17 cellular contexts compared by ENCODE assay signal in the genomic region with DNA sequence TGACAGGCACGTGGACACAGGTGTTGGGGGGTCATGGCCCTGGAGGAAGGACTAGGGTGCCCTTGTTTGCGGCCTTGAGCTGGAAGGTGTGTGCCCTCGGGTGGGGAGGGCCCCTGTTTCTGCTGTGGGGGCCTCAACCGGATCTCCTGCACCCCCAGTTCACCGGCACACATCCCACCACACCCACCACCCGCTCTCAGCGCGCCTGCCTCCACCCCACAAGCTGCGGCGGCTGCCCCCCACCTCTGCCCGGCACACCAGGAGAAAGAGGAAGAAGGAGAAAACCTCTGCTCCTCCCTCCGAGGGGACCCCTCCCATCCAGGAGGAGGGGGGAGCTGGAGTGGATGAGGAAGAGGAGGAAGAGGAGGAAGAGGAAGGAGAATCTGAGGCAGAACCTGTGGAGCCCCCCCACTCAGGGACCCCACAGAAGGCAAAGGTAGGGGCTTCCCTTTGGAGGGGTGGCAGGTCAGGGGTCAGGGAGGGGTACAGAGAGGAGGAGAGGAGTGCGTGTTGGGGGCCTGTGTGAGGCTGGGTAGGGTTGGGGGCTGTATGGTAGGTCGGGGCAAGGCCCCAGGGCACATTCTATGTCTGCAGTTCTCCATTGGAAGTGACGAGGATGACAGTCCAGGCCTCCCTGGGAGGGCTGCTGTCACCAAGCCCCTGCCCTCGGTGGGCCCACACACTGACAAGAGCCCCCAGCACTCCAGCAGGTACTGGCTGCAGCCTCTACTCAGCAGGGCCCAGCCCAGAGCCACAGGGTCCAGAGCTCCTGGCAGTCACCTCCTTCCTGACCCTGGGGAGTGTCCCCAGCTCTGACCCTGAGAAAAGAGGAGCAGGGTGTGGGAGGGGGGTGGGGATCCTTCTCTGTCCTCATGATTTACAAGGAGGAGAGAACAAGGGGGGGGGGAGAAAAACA. TPM values are rescaled to one million over a fixed set of nuclear protein-coding genes. Genes with fewer than 3 reads are reported as not detected.
A peak's percentile ranks its signal among the peaks of the same experiment; 100 is the strongest.
DNase-seq lines count a peak whose midpoint lies in the region; ATAC-seq and TF ChIP-seq lines count a peak whose summit lies in the region.
"Had no signal": no experiment of that assay in that cellular context is flagged by ENCODE, and none has a peak within 500 bp of the region (broad histone marks: within the 10 kb centered on the region; RNA-seq: fewer than 3 reads in every experiment).

No MANE protein-coding gene starts in this region.

- no peaks in the 10 kb centered on the region for H3K4me1 ChIP-seq in HEK293 (ENCODE audit: control insufficient read depth, insufficient read depth, low read length)

- peaks cover 0 to 16% of the 10 kb centered on the region in 2 experiments; a peak in 1 of 3 replicates for H3K36me3 ChIP-seq in HEK293 (ENCODE audit: control insufficient read depth in 2 of 2, insufficient read depth in 1 of 2, low read length in 2 of 2)
- H3K36me3 ChIP-seq: esophagus squamous epithelium had no signal

- H3K9me3 ChIP-seq in HEK293 (ENCODE audit: control insufficient read depth, insufficient read depth, low read depth, low read length), result no peaks in the 10 kb centered on the region
- H3K9me3 ChIP-seq: esophagus squamous epithelium, mucosa of descending colon had no signal

- DNase-seq in SKM-1 (lab: John Stamatoyannopoulos, UW; ENCODE audit: unreplicated experiment), result peak; percentile 40
- DNase-seq in left ventricle myocardium superior, result peak; percentile 52
- DNase-seq in posterior vena cava (ENCODE audit: low spot score), result peak; percentile 63
- no peak for DNase-seq in G401 (ENCODE audit: low spot score)
- DNase-seq in omental fat pad (ENCODE audit: low spot score), result no peak
- DNase-seq in NCI-H146 treated with DMSO at 0.1 percent for 48 hours (lab: John Stamatoyannopoulos, UW; ENCODE audit: unreplicated experiment), result no peak
- DNase-seq: activated CD4-positive, alpha-beta T cell treated with anti-CD3 and anti-CD28 coated beads, Interleukin-2, amount 10 ng/mL, durations not matched to agents 7 days and 5 days; activated T-cell treated with anti-CD3 and anti-CD28 coated beads for 4 hours; DND-41; esophagus squamous epithelium; NCI-H187; NCI-H446 treated with DMSO at 0.1 percent for 48 hours; stimulated activated naive CD4-positive, alpha-beta T cell had no signal

- TF ChIP-seq CTCF in HEK293 (tag by site-specific recombination; IDR thresholded peaks at IDR 0.05) (no peak), omental fat pad (IDR thresholded peaks at IDR 0.05) (no peak)

- no peak overlapping the region for H3K4me3 ChIP-seq in HEK293 (ENCODE audit: low read depth, low read length)
- H3K4me3 ChIP-seq: mucosa of descending colon had no signal

- no peak overlapping the region for H3K27ac ChIP-seq in HEK293 (ENCODE audit: extremely low read depth, low read depth, low read length)
- H3K27ac ChIP-seq: esophagus squamous epithelium, parathyroid adenoma had no signal

- intact Hi-C loops in left ventricle myocardium superior (cut with micrococcal nuclease), result no loop called here
- intact Hi-C loops in posterior vena cava (cut with DNase I), result no loop called here

- ATAC-seq in left ventricle myocardium superior (peak; percentile 2), omental fat pad (ENCODE audit: low FRiP score) (no peak), HG02973 (IDR thresholded peaks at IDR 0.05; ENCODE audit: unreplicated experiment) (no peak)
- ATAC-seq: mucosa of descending colon had no signal

- CTCF ChIA-PET in HEK293 (lab: Yijun Ruan, JAX), result interaction anchor here (0.6 to 1.8 kb wide), 5 partner anchors 10 to 70 kb away, joined by 3 to 6 read pairs (median 3); no protein-coding TSS in a partner anchor

- POLR2A ChIA-PET in HEK293 (lab: Yijun Ruan, JAX), result no interaction called here

- in situ Hi-C loops in G401 (cut with HindIII; ENCODE audit: low sequenced_read_pairs), result no loop called here

TF ChIP-seq in HEK293, 187 proteins besides CTCF, POLR2A, EP300 and RAD21 (continues in another document):
- TF ChIP-seq, protein P1, sequence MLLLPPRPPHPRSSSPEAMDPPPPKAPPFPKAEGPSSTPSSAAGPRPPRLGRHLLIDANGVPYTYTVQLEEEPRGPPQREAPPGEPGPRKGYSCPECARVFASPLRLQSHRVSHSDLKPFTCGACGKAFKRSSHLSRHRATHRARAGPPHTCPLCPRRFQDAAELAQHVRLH (tag by site-specific recombination; IDR thresholded peaks at IDR 0.05), result no peak
- TF ChIP-seq RBAK (tag by site-specific recombination; IDR thresholded peaks at IDR 0.05), result no peak
- TF ChIP-seq ZFP69B (tag by site-specific recombination; IDR thresholded peaks at IDR 0.05), result peak; percentile 32; the same call in 1 of the 2 replicates
- TF ChIP-seq, protein P2, sequence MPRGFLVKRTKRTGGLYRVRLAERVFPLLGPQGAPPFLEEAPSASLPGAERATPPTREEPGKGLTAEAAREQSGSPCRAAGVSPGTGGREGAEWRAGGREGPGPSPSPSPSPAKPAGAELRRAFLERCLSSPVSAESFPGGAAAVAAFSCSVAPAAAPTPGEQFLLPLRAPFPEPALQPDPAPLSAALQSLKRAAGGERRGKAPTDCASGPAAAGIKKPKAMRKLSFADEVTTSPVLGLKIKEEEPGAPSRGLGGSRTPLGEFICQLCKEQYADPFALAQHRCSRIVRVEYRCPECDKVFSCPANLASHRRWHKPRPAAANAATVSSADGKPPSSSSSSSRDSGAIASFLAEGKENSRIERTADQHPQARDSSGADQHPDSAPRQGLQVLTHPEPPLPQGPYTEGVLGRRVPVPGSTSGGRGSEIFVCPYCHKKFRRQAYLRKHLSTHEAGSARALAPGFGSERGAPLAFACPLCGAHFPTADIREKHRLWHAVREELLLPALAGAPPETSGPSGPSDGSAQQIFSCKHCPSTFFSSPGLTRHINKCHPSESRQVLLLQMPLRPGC (tag by site-specific recombination; IDR thresholded peaks at IDR 0.05), result no peak
- TF ChIP-seq MEIS1 (CRISPR knock-in tag; IDR thresholded peaks at IDR 0.05; ENCODE audit: borderline replicate concordance), result no peak
- TF ChIP-seq, protein P3, sequence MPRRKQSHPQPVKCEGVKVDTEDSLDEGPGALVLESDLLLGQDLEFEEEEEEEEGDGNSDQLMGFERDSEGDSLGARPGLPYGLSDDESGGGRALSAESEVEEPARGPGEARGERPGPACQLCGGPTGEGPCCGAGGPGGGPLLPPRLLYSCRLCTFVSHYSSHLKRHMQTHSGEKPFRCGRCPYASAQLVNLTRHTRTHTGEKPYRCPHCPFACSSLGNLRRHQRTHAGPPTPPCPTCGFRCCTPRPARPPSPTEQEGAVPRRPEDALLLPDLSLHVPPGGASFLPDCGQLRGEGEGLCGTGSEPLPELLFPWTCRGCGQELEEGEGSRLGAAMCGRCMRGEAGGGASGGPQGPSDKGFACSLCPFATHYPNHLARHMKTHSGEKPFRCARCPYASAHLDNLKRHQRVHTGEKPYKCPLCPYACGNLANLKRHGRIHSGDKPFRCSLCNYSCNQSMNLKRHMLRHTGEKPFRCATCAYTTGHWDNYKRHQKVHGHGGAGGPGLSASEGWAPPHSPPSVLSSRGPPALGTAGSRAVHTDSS (tag by site-specific recombination; IDR thresholded peaks at IDR 0.05), result peak; percentile 89
- TF ChIP-seq, protein P4, sequence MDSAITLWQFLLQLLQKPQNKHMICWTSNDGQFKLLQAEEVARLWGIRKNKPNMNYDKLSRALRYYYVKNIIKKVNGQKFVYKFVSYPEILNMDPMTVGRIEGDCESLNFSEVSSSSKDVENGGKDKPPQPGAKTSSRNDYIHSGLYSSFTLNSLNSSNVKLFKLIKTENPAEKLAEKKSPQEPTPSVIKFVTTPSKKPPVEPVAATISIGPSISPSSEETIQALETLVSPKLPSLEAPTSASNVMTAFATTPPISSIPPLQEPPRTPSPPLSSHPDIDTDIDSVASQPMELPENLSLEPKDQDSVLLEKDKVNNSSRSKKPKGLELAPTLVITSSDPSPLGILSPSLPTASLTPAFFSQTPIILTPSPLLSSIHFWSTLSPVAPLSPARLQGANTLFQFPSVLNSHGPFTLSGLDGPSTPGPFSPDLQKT (IDR thresholded peaks at IDR 0.05; ENCODE audit: borderline replicate concordance, low read depth, low read length), result no peak
- TF ChIP-seq ZNF692 (tag by site-specific recombination; IDR thresholded peaks at IDR 0.05), result 0 out of 2 replicates have a peak, but pooled peaks have one; percentile 37

RNA-seq across cellular contexts. Expression of gene SLC4A3, which starts 1.8 kb away (rescaled TPM):
- total RNA-seq in left ventricle myocardium superior, result 456 TPM
- 10 to 100 TPM in 1 of 2 donors, 1 to 10 TPM in 1; 6.2 to 10.1 TPM for total RNA-seq in posterior vena cava
- total RNA-seq in G401 (2014; rRNA removed; shearing (Covaris generic)), result 4.1 and 5.0 TPM in 2 replicates
- total RNA-seq in omental fat pad, result 10 to 100 TPM in 2 of 4 donors, 1 to 10 TPM in 2; 5.2 to 15.8 (median 8.6) TPM
- total RNA-seq: activated CD4-positive, alpha-beta T cell treated with anti-CD3 and anti-CD28 coated beads, Interleukin-2, amount 10 ng/mL, durations not matched to agents 7 days and 5 days had no signal

RNA-seq across cellular contexts. Expression of gene STK11IP, which starts 31.6 kb away (rescaled TPM):
- total RNA-seq in left ventricle myocardium superior, result 14.0 TPM
- 10 to 100 TPM; 18.6 to 22.4 TPM for total RNA-seq in posterior vena cava
- 22.8 and 35.2 TPM in 2 replicates for total RNA-seq in G401 (2014; rRNA removed; shearing (Covaris generic))
- 10 to 100 TPM in 2 of 4 donors, 1 to 10 TPM in 2; 9.1 to 22.4 (median 13.0) TPM for total RNA-seq in omental fat pad

RNA-seq across cellular contexts. Expression of gene INHA, which starts 57.1 kb away (rescaled TPM):
- total RNA-seq in left ventricle myocardium superior (1.5 TPM), posterior vena cava (under 1 TPM in 1 of 2 donors, not detected in 1; 0.37 TPM), omental fat pad (1 to 10 TPM in 1 of 4 donors, under 1 TPM in 1, not detected in 2; 0.88 to 1.1 TPM)
- total RNA-seq in G401 (2014; rRNA removed; shearing (Covaris generic)), result 1.3 TPM in 1 of 2 replicates, not detected in the other
- total RNA-seq: activated CD4-positive, alpha-beta T cell treated with anti-CD3 and anti-CD28 coated beads, Interleukin-2, amount 10 ng/mL, durations not matched to agents 7 days and 5 days; esophagus squamous epithelium had no signal

RNA-seq across cellular contexts. Expression of gene OBSL1, which starts 57.9 kb away (rescaled TPM):
- total RNA-seq in left ventricle myocardium superior, result 190 TPM
- 10 to 100 TPM; 40.7 to 57.7 TPM for total RNA-seq in posterior vena cava
- total RNA-seq in G401 (2014; rRNA removed; shearing (Covaris generic)), result 106 and 117 TPM in 2 replicates
- total RNA-seq in omental fat pad, result 100 to 1,000 TPM in 2 of 4 donors, 10 to 100 TPM in 2; 68.6 to 117 (median 88.7) TPM
- total RNA-seq: activated CD4-positive, alpha-beta T cell treated with anti-CD3 and anti-CD28 coated beads, Interleukin-2, amount 10 ng/mL, durations not matched to agents 7 days and 5 days had no signal

Comparison
In these comparisons a context has a peak if more than half of its experiments do, and no peak if none do; other contexts are left out.
1. DNase-seq: peak in SKM-1 (single experiment), left ventricle myocardium superior (single experiment) and posterior vena cava (single experiment); none in G401 (single experiment), omental fat pad (single experiment) and NCI-H146 treated with DMSO at 0.1 percent for 48 hours (single experiment).
2. RNA of gene SLC4A3, which starts 1.8 kb away (total RNA-seq): 456 TPM in left ventricle myocardium superior (single experiment); 5.2 to 15.8 TPM in omental fat pad, 6.2 to 10.1 TPM in posterior vena cava and 4.1 to 5.0 TPM in G401; every median in the first group is over 10 times any median in the second.